In genomic region chr1:32772281-32773017, GRCh38 we compare ENCODE assay signal across 10 cellular contexts. TPM values are rescaled to one million over a fixed set of nuclear protein-coding genes. Genes with fewer than 3 reads are reported as not detected.
A peak's percentile ranks its signal among the peaks of the same experiment; 100 is the strongest.
DNase-seq lines count a peak whose midpoint lies in the region; ATAC-seq and TF ChIP-seq lines count a peak whose summit lies in the region.
"Had no signal": no experiment of that assay in that cellular context is flagged by ENCODE, and none has a peak within 500 bp of the region (broad histone marks: within the 10 kb centered on the region; RNA-seq: fewer than 3 reads in every experiment).

No MANE protein-coding gene starts in this region.

- TF ChIP-seq CTCF in Panc1 (IDR thresholded peaks at IDR 0.05) (no peak), gastroesophageal sphincter (IDR thresholded peaks at IDR 0.05) (no peak), prostate gland (IDR thresholded peaks at IDR 0.05) (no peak)

- peak overlapping the region; percentile 35 for H3K27ac ChIP-seq in Panc1 (ENCODE audit: low read length)
- peak overlapping the region in 3 of 4 donors; percentile 38 to 51 (median 44) for H3K27ac ChIP-seq in gastroesophageal sphincter
- H3K27ac ChIP-seq in prostate gland: peak overlapping the region; percentile 26 to 44
- H3K27ac ChIP-seq: colonic mucosa, parathyroid adenoma had no signal

- TF ChIP-seq POLR2A in gastroesophageal sphincter (IDR thresholded peaks at IDR 0.05): no peak
- no peak for TF ChIP-seq POLR2A in prostate gland (IDR thresholded peaks at IDR 0.05)

- H3K27ac Mint-ChIP-seq in activated naive CD4-positive, alpha-beta T cell treated with anti-CD3 and anti-CD28 coated beads, Interleukin-2, amount 50 U/mL, for 72 hours: peak overlapping the region; percentile 48 to 64

- H3K4me1 ChIP-seq in Panc1 (ENCODE audit: control insufficient read depth, insufficient read depth, low read length) (peaks cover 63% of the 10 kb centered on the region), gastroesophageal sphincter (peaks cover 0 to 39% (median 10%) of the 10 kb centered on the region in 3 donors), prostate gland (replicated peaks) (peaks cover 5% of the 10 kb centered on the region)
- H3K4me1 ChIP-seq: colonic mucosa had no signal

- TF ChIP-seq EP300 in gastroesophageal sphincter (IDR thresholded peaks at IDR 0.05): no peak

- CTCF ChIA-PET in Panc1 (lab: Charles Lee): interaction anchor here (0.6 to 5.4 kb wide), 5 partner anchors 44 to 252 kb away, joined by 3 to 72 read pairs (median 4); no protein-coding TSS in a partner anchor

- POLR2A ChIA-PET in Panc1 (lab: Charles Lee): no interaction called here

- H3K9me3 Mint-ChIP-seq in activated naive CD4-positive, alpha-beta T cell treated with anti-CD3 and anti-CD28 coated beads, Interleukin-2, amount 50 U/mL, for 72 hours: no peaks in the 10 kb centered on the region

- H3K27me3 ChIP-seq in Panc1 (ENCODE audit: control insufficient read depth, insufficient read depth, low read length): no peaks in the 10 kb centered on the region
- H3K27me3 ChIP-seq in gastroesophageal sphincter: no peaks in the 10 kb centered on the region
- H3K27me3 ChIP-seq in prostate gland (replicated peaks; ENCODE audit: insufficient read depth): no peaks in the 10 kb centered on the region
- H3K27me3 ChIP-seq: colonic mucosa had no signal

- no peak for DNase-seq in activated naive CD4-positive, alpha-beta T cell treated with anti-CD3 and anti-CD28 coated beads, Interleukin-2, amount 50 U/mL, for 72 hours (ENCODE audit: low spot score in 2 of 2)
- no peak for DNase-seq in activated naive CD4-positive, alpha-beta T cell treated with anti-CD3 and anti-CD28 coated beads, Interleukin-2, amount 50 U/mL, for 16 hours
- no peak for DNase-seq in Panc1 (ENCODE audit: low read depth, low spot score)
- no peak for DNase-seq in prostate gland (ENCODE audit: low spot score)
- DNase-seq in epidermal melanocyte (ENCODE audit: insufficient read length, low spot score): no peak
- no peak for DNase-seq in head of caudate nucleus
- DNase-seq in AML-193 (lab: John Stamatoyannopoulos, UW): no peak

- H3K4me3 ChIP-seq in Panc1 (ENCODE audit: low read depth in 2 of 2, low read length in 2 of 2) (no peak overlapping the region), gastroesophageal sphincter (no peak overlapping the region), prostate gland (no peak overlapping the region)
- H3K4me3 ChIP-seq: colonic mucosa had no signal

- 100% methylated on average over 1 of the region's 10 CpGs for WGBS in gastroesophageal sphincter (ENCODE audit: low coverage in 1 of 2), 2 donors
- WGBS in prostate gland: 83% methylated on average over 7 of the region's 10 CpGs

- H3K9me3 ChIP-seq in Panc1 (ENCODE audit: control insufficient read depth, insufficient read depth, low read depth, low read length) (no peaks in the 10 kb centered on the region), gastroesophageal sphincter (no peaks in the 10 kb centered on the region), prostate gland (no peaks in the 10 kb centered on the region)
- H3K9me3 ChIP-seq: colonic mucosa had no signal

- intact Hi-C loops in Panc1 (cut with micrococcal nuclease; ENCODE audit: unreplicated experiment) (loop anchor here (1.0 kb wide), 1 partner anchor 63 kb away; no protein-coding TSS in a partner anchor), prostate gland (cut with DNase I) (loop anchor here (2.0 kb wide), 1 partner anchor 60 kb away; no protein-coding TSS in a partner anchor), head of caudate nucleus (cut with DNase I) (no loop called here)

- H3K36me3 Mint-ChIP-seq in activated naive CD4-positive, alpha-beta T cell treated with anti-CD3 and anti-CD28 coated beads, Interleukin-2, amount 50 U/mL, for 72 hours: no peaks in the 10 kb centered on the region

- BruUV-seq in Panc1 (replicated peaks; lab: Mats Ljungman, UMichigan): no TSS peak

- in situ Hi-C loops in Panc1 (cut with HindIII; ENCODE audit: low pct_unique_long_range_greater_than_20kb, low sequenced_read_pairs): no loop called here

- peaks cover 2% of the 10 kb centered on the region; the same call in 1 of the 2 replicates for H3K36me3 ChIP-seq in Panc1 (ENCODE audit: control insufficient read depth, insufficient read depth, low read length)
- H3K36me3 ChIP-seq in gastroesophageal sphincter: peaks cover 0 to 82% of the 10 kb centered on the region in 2 donors
- no peaks in the 10 kb centered on the region for H3K36me3 ChIP-seq in prostate gland

- no peak for ATAC-seq in activated naive CD4-positive, alpha-beta T cell treated with anti-CD3 and anti-CD28 coated beads, Interleukin-2, amount 50 U/mL, for 72 hours
- ATAC-seq in Panc1 (no peak; the same call in 1 of the 2 replicates), gastroesophageal sphincter (no peak)

RNA-seq across cellular contexts. Expression of gene YARS1, which starts 44.7 kb away (rescaled TPM):
- total RNA-seq in activated naive CD4-positive, alpha-beta T cell treated with anti-CD3 and anti-CD28 coated beads, Interleukin-2, amount 50 U/mL, for 72 hours: 100 to 1,000 TPM; 217 to 236 TPM
- 120 TPM for total RNA-seq in Panc1 (2021; ENCODE audit: unreplicated experiment)
- polyA plus RNA-seq in Panc1 (2012; ENCODE audit: insufficient read length): 184 TPM
- total RNA-seq in gastroesophageal sphincter: 10 to 100 TPM; 29.1 to 54.1 (median 46.0) TPM
- total RNA-seq in prostate gland: 10 to 100 TPM; 32.0 to 63.5 TPM

RNA-seq across cellular contexts. Expression of gene S100PBP, which starts 45.0 kb away (rescaled TPM):
- total RNA-seq in activated naive CD4-positive, alpha-beta T cell treated with anti-CD3 and anti-CD28 coated beads, Interleukin-2, amount 50 U/mL, for 72 hours: 10 to 100 TPM; 41.5 to 73.0 TPM
- total RNA-seq in Panc1 (2021; ENCODE audit: unreplicated experiment): 55.4 TPM
- 25.8 TPM for polyA plus RNA-seq in Panc1 (2012; ENCODE audit: insufficient read length)
- total RNA-seq in gastroesophageal sphincter: 10 to 100 TPM; 25.4 to 46.9 (median 29.8) TPM
- 10 to 100 TPM; 27.1 to 72.5 TPM for total RNA-seq in prostate gland
